In genomic region chr21:42974832-42975820, GRCh38 we compare ENCODE assay signal across 8 cellular contexts. TPM values are rescaled to one million over a fixed set of nuclear protein-coding genes. Genes with fewer than 3 reads are reported as not detected.
DNase-seq lines count a peak whose midpoint lies in the region; ATAC-seq and TF ChIP-seq lines count a peak whose summit lies in the region.

No MANE protein-coding gene starts in this region.

- H3K4me1 ChIP-seq in HUES48 (ENCODE audit: control insufficient read depth, insufficient read depth, low read length) = peaks cover 40% of the 10 kb centered on the region
- peaks cover 12% of the 10 kb centered on the region for H3K4me1 ChIP-seq in Panc1 (ENCODE audit: control insufficient read depth, insufficient read depth, low read length)

- CTCF ChIA-PET in Panc1 (lab: Charles Lee) = no interaction called here

- DNase-seq in DMS53 treated with DMSO at 0.1 percent for 48 hours (lab: John Stamatoyannopoulos, UW; ENCODE audit: unreplicated experiment) = peak; percentile 28
- DNase-seq in Panc1 (ENCODE audit: low read depth, low spot score) = no peak
- DNase-seq in activated effector memory CD4-positive, alpha-beta T cell treated with Interleukin-2 at 50 U/mL for 16 hours = peak; percentile 23
- peak; percentile 82 for DNase-seq in fibroblast of villous mesenchyme (ENCODE audit: low read depth)
- peak in 43 of 49 donors; percentile 23 to 93 (median 67) for DNase-seq in substantia nigra (lab: John Stamatoyannopoulos, UW)

- H3K9ac ChIP-seq in HUES48 (ENCODE audit: low read depth, low read length) (peak overlapping the region; percentile 77), neural cell (ENCODE audit: low read length) (peak overlapping the region; percentile 95)

- peaks cover 17% of the 10 kb centered on the region for H3K36me3 ChIP-seq in HUES48 (ENCODE audit: control insufficient read depth, insufficient read depth, low read length)
- no peaks in the 10 kb centered on the region for H3K36me3 ChIP-seq in Panc1 (ENCODE audit: control insufficient read depth, insufficient read depth, low read length)
- H3K36me3 ChIP-seq in neural cell (ENCODE audit: insufficient read depth, low read length) = no peaks in the 10 kb centered on the region

- H3F3A ChIP-seq in neural cell (ENCODE audit: insufficient read depth, low read length, poor library complexity, severe bottlenecking) = peaks cover 6% of the 10 kb centered on the region

- ATAC-seq in GM21423 (IDR thresholded peaks at IDR 0.05; ENCODE audit: unreplicated experiment) (peak; percentile 19), Panc1 (peak; percentile 58)

- no peak for TF ChIP-seq RAD21 in neural cell (conservative IDR thresholded peaks at IDR 0.05)

- TF ChIP-seq CTCF in Panc1 (IDR thresholded peaks at IDR 0.05) = no peak
- TF ChIP-seq CTCF in fibroblast of villous mesenchyme (IDR thresholded peaks at IDR 0.05; ENCODE audit: insufficient read depth, low read depth, low read length) = no peak
- TF ChIP-seq CTCF in neural cell (IDR thresholded peaks at IDR 0.05; ENCODE audit: poor library complexity, severe bottlenecking) = no peak

- H3K27ac ChIP-seq in HUES48 (ENCODE audit: low read depth, low read length) = peak overlapping the region; percentile 95
- H3K27ac ChIP-seq in Panc1 (ENCODE audit: low read length) = peak overlapping the region; percentile 86
- peak overlapping the region; percentile 96 for H3K27ac ChIP-seq in neural cell (ENCODE audit: low read length)
- peak overlapping the region; percentile 88 for H3K27ac ChIP-seq in substantia nigra (ENCODE audit: low read depth, low read length, poor library complexity, severe bottlenecking)

- intact Hi-C loops in Panc1 (cut with micrococcal nuclease; ENCODE audit: unreplicated experiment) = no loop called here

- no peaks in the 10 kb centered on the region for H4K20me1 ChIP-seq in neural cell (ENCODE audit: insufficient read depth)

- in situ Hi-C loops in Panc1 (cut with HindIII; ENCODE audit: low pct_unique_long_range_greater_than_20kb, low sequenced_read_pairs) = no loop called here

- BruUV-seq in Panc1 (replicated peaks; lab: Mats Ljungman, UMichigan) = no TSS peak

- H3K79me2 ChIP-seq in neural cell (replicated peaks; ENCODE audit: insufficient read depth, low read length) = peaks cover 23% of the 10 kb centered on the region

- H3K27me3 ChIP-seq in HUES48 (ENCODE audit: control insufficient read depth, insufficient read depth, low read length) (no peaks in the 10 kb centered on the region), Panc1 (ENCODE audit: control insufficient read depth, insufficient read depth, low read length) (no peaks in the 10 kb centered on the region), neural cell (ENCODE audit: insufficient read depth, low read depth, low read length) (no peaks in the 10 kb centered on the region)

- no peak for TF ChIP-seq EP300 in neural cell (conservative IDR thresholded peaks at IDR 0.05; ENCODE audit: poor library complexity, severe bottlenecking)

- H3K4me3 ChIP-seq in HUES48 (ENCODE audit: low read depth, low read length) (peak overlapping the region; percentile 69), Panc1 (ENCODE audit: low read depth in 2 of 2, low read length in 2 of 2) (peak overlapping the region; percentile 65 to 78), fibroblast of villous mesenchyme (ENCODE audit: low read depth, low read length) (peak overlapping the region; percentile 82), neural cell (ENCODE audit: low read length) (peak overlapping the region; percentile 91)

- peak overlapping the region; percentile 97 for H3K4me2 ChIP-seq in neural cell (ENCODE audit: low read length)

- H3K9me2 ChIP-seq in neural cell (ENCODE audit: insufficient read depth, low read length) = no peaks in the 10 kb centered on the region

- POLR2A ChIA-PET in Panc1 (lab: Charles Lee) = no interaction called here

- peak overlapping the region; percentile 82 for H2AFZ ChIP-seq in neural cell (ENCODE audit: low read depth, low read length)

- no peaks in the 10 kb centered on the region for H3K9me3 ChIP-seq in HUES48 (ENCODE audit: control insufficient read depth, insufficient read depth, low read length)
- no peaks in the 10 kb centered on the region for H3K9me3 ChIP-seq in Panc1 (ENCODE audit: control insufficient read depth, insufficient read depth, low read depth, low read length)
- H3K9me3 ChIP-seq in neural cell (ENCODE audit: low read length) = peaks cover 4% of the 10 kb centered on the region

TF ChIP-seq in neural cell, 6 proteins besides CTCF, POLR2A, EP300 and RAD21:
- no peak for TF ChIP-seq EZH2 (IDR thresholded peaks at IDR 0.05; ENCODE audit: borderline replicate concordance, insufficient read depth, low read length, poor library complexity, severe bottlenecking)
- TF ChIP-seq REST (IDR thresholded peaks at IDR 0.05; ENCODE audit: borderline replicate concordance) = peak; percentile 54
- TF ChIP-seq SMC3 (conservative IDR thresholded peaks at IDR 0.05; ENCODE audit: poor library complexity) = peak; percentile 21
- TF ChIP-seq MXI1 (conservative IDR thresholded peaks at IDR 0.05; ENCODE audit: poor library complexity, severe bottlenecking) = peak; percentile 73
- TF ChIP-seq POLR2AphosphoS5 (IDR thresholded peaks at IDR 0.05) = peak; percentile 52
- no peak for TF ChIP-seq TAF1 (IDR thresholded peaks at IDR 0.05; ENCODE audit: low read depth)

RNA-seq across cellular contexts. Expression of gene PKNOX1, which starts 0.8 kb away (rescaled TPM):
- total RNA-seq in Panc1 (2021; ENCODE audit: unreplicated experiment) (16.5 TPM), fibroblast of villous mesenchyme (12.2 and 16.8 TPM in 2 replicates)
- 10.7 TPM for polyA plus RNA-seq in Panc1 (2012; ENCODE audit: insufficient read length)
- polyA plus RNA-seq in neural cell = 6.9 and 8.2 TPM in 2 replicates
- polyA minus RNA-seq in neural cell = 17.9 and 20.7 TPM in 2 replicates

RNA-seq across cellular contexts. Expression of gene ERVH48-1, which starts 49.7 kb away (rescaled TPM):
- total RNA-seq in Panc1 (2021; ENCODE audit: unreplicated experiment) = 0.05 TPM
- 0.13 TPM for polyA plus RNA-seq in Panc1 (2012; ENCODE audit: insufficient read length)
- total RNA-seq in fibroblast of villous mesenchyme = under 0.01 TPM in 1 of 2 replicates, not detected in the other
- polyA plus RNA-seq in neural cell = not detected in 2 replicates
- not detected in 2 replicates for polyA minus RNA-seq in neural cell
